In the genomic region with DNA sequence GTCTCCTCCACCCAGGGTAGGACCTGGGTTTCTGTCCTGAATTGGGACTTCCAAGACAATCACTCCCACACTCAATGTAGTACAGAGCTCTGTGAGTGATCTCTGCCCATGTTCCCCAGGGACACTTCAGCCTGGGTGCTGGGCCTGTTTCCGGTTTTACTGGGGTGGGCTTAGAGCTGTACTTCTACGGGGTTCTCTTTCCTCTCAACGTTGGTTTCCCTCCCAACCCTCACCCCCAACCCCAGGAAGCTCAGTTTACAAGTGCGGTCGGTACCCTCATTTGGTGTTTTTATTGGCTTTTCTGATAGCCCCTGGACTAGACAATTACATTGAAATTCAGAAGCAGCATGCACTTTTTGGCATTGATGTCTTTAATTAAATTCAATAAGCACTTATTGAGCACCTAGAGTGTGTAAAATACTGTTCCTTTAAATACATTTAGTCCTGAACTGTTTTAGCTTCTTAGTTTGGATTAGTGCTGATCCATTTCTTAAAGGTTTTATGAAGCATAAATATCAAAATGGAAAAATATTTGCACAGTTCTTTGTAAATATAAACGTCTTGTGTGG, we compare ENCODE assay signal across 8 cellular contexts. TPM values are rescaled to one million over a fixed set of nuclear protein-coding genes. Genes with fewer than 3 reads are reported as not detected.
DNase-seq lines count a peak whose midpoint lies in the region; ATAC-seq and TF ChIP-seq lines count a peak whose summit lies in the region.
"Had no signal": no experiment of that assay in that cellular context is flagged by ENCODE, and none has a peak within 500 bp of the region (broad histone marks: within the 10 kb centered on the region; RNA-seq: fewer than 3 reads in every experiment).

No MANE protein-coding gene starts in this region.

- no peak overlapping the region for H3K27ac ChIP-seq in HUES6 (ENCODE audit: low read depth, low read length)
- H3K27ac ChIP-seq in effector memory CD4-positive, alpha-beta T cell (ENCODE audit: insufficient read depth, low read length, poor library complexity, severe bottlenecking), result peak overlapping the region; percentile 49
- peak overlapping the region; percentile 94 to 98 (median 96) for H3K27ac ChIP-seq in sigmoid colon

- TF ChIP-seq POLR2A in sigmoid colon (IDR thresholded peaks at IDR 0.05), result no peak

- H3K9ac ChIP-seq in HUES6 (ENCODE audit: low read length), result no peak overlapping the region

- in situ Hi-C loops in GM13977 (cut with MboI; ENCODE audit: low pct_unique_long_range_greater_than_20kb, low sequenced_read_pairs, unreplicated experiment), result no loop called here

- H3K9me3 Mint-ChIP-seq in WTC11, result no peaks in the 10 kb centered on the region

- H3K4me3 ChIP-seq in HUES6 (ENCODE audit: low read depth, low read length) (peak overlapping the region; percentile 25; the same call in 1 of the 2 replicates), sigmoid colon (peak overlapping the region in 2 of 4 donors; percentile 85 to 98)
- peak overlapping the region; percentile 97 for H3K4me3 ChIP-seq in effector memory CD4-positive, alpha-beta T cell (ENCODE audit: insufficient read depth, low read depth, low read length, poor library complexity, severe bottlenecking)

- intact Hi-C loops in sigmoid colon (cut with DNase I), result loop anchor here (5.0 to 10.0 kb wide), 6 partner anchors 126 to 536 kb away; partner anchors contain the start of genes ACBD6, QSOX1 and STX6

- no peak overlapping the region for H3K4me3 Mint-ChIP-seq in WTC11

- no peaks in the 10 kb centered on the region for H3K9me3 ChIP-seq in HUES6 (ENCODE audit: control insufficient read depth, insufficient read depth, low read depth, low read length)
- H3K9me3 ChIP-seq in effector memory CD4-positive, alpha-beta T cell (ENCODE audit: control insufficient read depth, low read length), result no peaks in the 10 kb centered on the region
- no peaks in the 10 kb centered on the region for H3K9me3 ChIP-seq in sigmoid colon
- H3K9me3 ChIP-seq: vagina had no signal

- no peak overlapping the region for H3K27ac Mint-ChIP-seq in WTC11

- WGBS in sigmoid colon, 2 donors, result 46 to 47% methylated on average over 6 of the region's 6 CpGs

- no peaks in the 10 kb centered on the region for H3K36me3 Mint-ChIP-seq in WTC11

- DNase-seq in GM13977 (ENCODE audit: low spot score) (peak; percentile 14), sigmoid colon (no peak), SKM-1 (lab: John Stamatoyannopoulos, UW; ENCODE audit: unreplicated experiment) (no peak), WTC11 (ENCODE audit: low spot score) (no peak)
- DNase-seq in effector memory CD4-positive, alpha-beta T cell, result no peak

- H3K27me3 Mint-ChIP-seq in WTC11 (ENCODE audit: low read depth), result no peaks in the 10 kb centered on the region

- H3K4me1 ChIP-seq in HUES6 (ENCODE audit: control insufficient read depth, insufficient read depth, low read length) (peaks cover 6% of the 10 kb centered on the region), sigmoid colon (peaks cover 0 to 36% (median 24%) of the 10 kb centered on the region in 4 donors)
- H3K4me1 ChIP-seq in effector memory CD4-positive, alpha-beta T cell (ENCODE audit: control insufficient read depth, insufficient read depth, low read length, poor library complexity, severe bottlenecking), result no peaks in the 10 kb centered on the region

- H3K27me3 ChIP-seq in HUES6 (ENCODE audit: control insufficient read depth, insufficient read depth, low read length) (no peaks in the 10 kb centered on the region), sigmoid colon (no peaks in the 10 kb centered on the region)
- no peaks in the 10 kb centered on the region for H3K27me3 ChIP-seq in effector memory CD4-positive, alpha-beta T cell (replicated peaks; ENCODE audit: control insufficient read depth, insufficient read depth, low read length, poor library complexity, severe bottlenecking)
- H3K27me3 ChIP-seq: vagina had no signal

- H3K4me1 Mint-ChIP-seq in WTC11, result peaks cover 16% of the 10 kb centered on the region

- CTCF ChIA-PET in WTC11 (lab: Charles Lee), result interaction anchor here (0.6 to 1.9 kb wide), 5 partner anchors 8 to 131 kb away, joined by 3 to 9 read pairs (median 5); no protein-coding TSS in a partner anchor

- POLR2A ChIA-PET in WTC11 (lab: Charles Lee), result interaction anchor here (1.0 to 1.3 kb wide), 2 partner anchors 20 to 91 kb away, joined by 3 read pairs; no protein-coding TSS in a partner anchor

- no peak for TF ChIP-seq CTCF in GM13977 (IDR thresholded peaks at IDR 0.05; ENCODE audit: extremely low read depth, insufficient read depth, missing control alignments)
- no peak for TF ChIP-seq CTCF in sigmoid colon (IDR thresholded peaks at IDR 0.05)
- TF ChIP-seq CTCF in WTC11 (IDR thresholded peaks at IDR 0.05), result no peak

- no peak for TF ChIP-seq EP300 in sigmoid colon (IDR thresholded peaks at IDR 0.05)

- no peaks in the 10 kb centered on the region for H3K36me3 ChIP-seq in HUES6 (ENCODE audit: control insufficient read depth, insufficient read depth, low read length)
- H3K36me3 ChIP-seq in effector memory CD4-positive, alpha-beta T cell (ENCODE audit: control insufficient read depth, insufficient read depth, low read length), result no peaks in the 10 kb centered on the region
- H3K36me3 ChIP-seq in sigmoid colon, result no peaks in the 10 kb centered on the region
- H3K36me3 ChIP-seq: vagina had no signal

- ATAC-seq in GM19455 (IDR thresholded peaks at IDR 0.05; ENCODE audit: unreplicated experiment), result no peak
- ATAC-seq in WTC11, result no peak

TF ChIP-seq in WTC11, 78 proteins besides CTCF, POLR2A, EP300 and RAD21:
- no peak for TF ChIP-seq ZNF423 (CRISPR knock-in tag; IDR thresholded peaks at IDR 0.05)
- TF ChIP-seq ZNF317 (CRISPR knock-in tag; IDR thresholded peaks at IDR 0.05; ENCODE audit: borderline replicate concordance, low read depth), result no peak
- TF ChIP-seq JUN (CRISPR knock-in tag; IDR thresholded peaks at IDR 0.05), result no peak
- no peak for TF ChIP-seq HMGXB4 (CRISPR knock-in tag; IDR thresholded peaks at IDR 0.05)
- TF ChIP-seq ZMAT4 (CRISPR knock-in tag; IDR thresholded peaks at IDR 0.05), result no peak
- TF ChIP-seq NR3C1 (CRISPR knock-in tag; conservative IDR thresholded peaks at IDR 0.05; ENCODE audit: low read depth), result no peak
- TF ChIP-seq ZNF263 (CRISPR knock-in tag; IDR thresholded peaks at IDR 0.05; ENCODE audit: low read depth), result no peak
- TF ChIP-seq IRF2 (CRISPR knock-in tag; IDR thresholded peaks at IDR 0.05; ENCODE audit: borderline replicate concordance, low read depth), result no peak
- TF ChIP-seq E2F1 (CRISPR knock-in tag; IDR thresholded peaks at IDR 0.05), result no peak
- TF ChIP-seq, protein P1, sequence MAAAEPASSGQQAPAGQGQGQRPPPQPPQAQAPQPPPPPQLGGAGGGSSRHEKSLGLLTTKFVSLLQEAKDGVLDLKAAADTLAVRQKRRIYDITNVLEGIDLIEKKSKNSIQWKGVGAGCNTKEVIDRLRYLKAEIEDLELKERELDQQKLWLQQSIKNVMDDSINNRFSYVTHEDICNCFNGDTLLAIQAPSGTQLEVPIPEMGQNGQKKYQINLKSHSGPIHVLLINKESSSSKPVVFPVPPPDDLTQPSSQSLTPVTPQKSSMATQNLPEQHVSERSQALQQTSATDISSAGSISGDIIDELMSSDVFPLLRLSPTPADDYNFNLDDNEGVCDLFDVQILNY (CRISPR knock-in tag; IDR thresholded peaks at IDR 0.05), result no peak
- no peak for TF ChIP-seq KAT7 (CRISPR knock-in tag; IDR thresholded peaks at IDR 0.05; ENCODE audit: borderline replicate concordance)
- TF ChIP-seq ZNF138 (CRISPR knock-in tag; conservative IDR thresholded peaks at IDR 0.05), result no peak
- no peak for TF ChIP-seq NFE2L1 (CRISPR knock-in tag; IDR thresholded peaks at IDR 0.05)

RNA-seq across cellular contexts. Expression of gene XPR1, which starts 0.5 kb away (rescaled TPM):
- total RNA-seq in sigmoid colon, result 10 to 100 TPM; 11.1 to 18.8 (median 14.9) TPM
- 10 to 100 TPM in 1 of 3 donors, 1 to 10 TPM in 2; 1.8 to 11.3 (median 2.3) TPM for polyA plus RNA-seq in sigmoid colon
- total RNA-seq in WTC11 (2021), result 34.6 to 38.8 TPM (median 37.8 TPM) in 3 replicates
